Comparison of ENCODE assay signal across 8 cellular contexts in the genomic region with DNA sequence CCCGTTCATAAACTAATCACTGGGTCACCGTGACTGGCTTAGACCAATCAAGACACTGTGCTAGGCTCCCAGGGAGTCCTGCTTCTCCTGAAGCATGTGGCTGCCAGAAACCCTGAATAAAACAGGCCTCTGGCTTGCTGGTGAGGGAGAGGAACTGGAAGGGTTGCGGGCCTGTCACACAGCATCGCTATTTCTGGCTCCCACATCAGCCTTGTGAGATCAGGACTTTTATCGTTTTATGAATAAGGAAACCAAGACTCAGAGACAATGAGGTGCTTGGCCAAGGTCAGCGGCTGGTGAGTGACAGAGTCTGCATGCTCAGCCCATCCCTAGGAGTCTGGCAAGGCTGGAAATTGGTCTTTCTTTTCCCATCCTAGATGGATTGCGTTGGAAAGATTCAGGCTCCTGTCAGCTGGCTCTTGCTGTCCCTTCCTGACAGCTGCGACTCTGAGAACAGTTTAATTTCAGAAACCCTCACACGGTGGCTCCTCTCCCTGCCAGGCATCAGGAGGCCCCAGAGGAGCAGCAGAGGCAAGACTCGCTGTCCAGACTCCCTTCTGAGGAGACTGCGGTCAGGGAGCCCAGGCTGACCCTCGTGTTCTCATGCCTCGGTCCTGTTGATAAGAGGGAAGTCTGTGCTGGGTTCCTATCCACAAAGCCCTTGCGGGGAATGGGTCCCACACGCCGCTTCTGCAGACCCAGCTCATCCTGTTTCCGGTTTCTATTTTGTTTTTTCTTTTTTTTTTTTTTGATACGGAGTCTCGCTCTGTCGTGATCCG.
DNase-seq lines count a peak whose midpoint lies in the region; ATAC-seq and TF ChIP-seq lines count a peak whose summit lies in the region.

No MANE protein-coding gene starts in this region.

- no peak for TF ChIP-seq CTCF in AG04450 (IDR thresholded peaks at IDR 0.05; ENCODE audit: low read depth, low read length)
- no peak for TF ChIP-seq CTCF in hepatocyte (IDR thresholded peaks at IDR 0.05; ENCODE audit: poor library complexity)

- no peak overlapping the region for H2AFZ ChIP-seq in hepatocyte

- ATAC-seq in GM21381 (IDR thresholded peaks at IDR 0.05; ENCODE audit: unreplicated experiment): peak; percentile 41
- no peak for ATAC-seq in GM18907 (IDR thresholded peaks at IDR 0.05; ENCODE audit: unreplicated experiment)

- POLR2A ChIA-PET in AG04450 (lab: Yijun Ruan, JAX): interaction anchor here (0.6 kb wide), 2 partner anchors 108 to 159 kb away, joined by 3 to 4 read pairs; a partner anchor contains a TSS

- 83% methylated on average over 21 of the region's 21 CpGs for WGBS in hepatocyte (ENCODE audit: low lambda C conversion rate, missing lambda C conversion rate)

- no peaks in the 10 kb centered on the region for H3K36me3 ChIP-seq in hepatocyte (replicated peaks; ENCODE audit: insufficient read depth, low read depth)

- no peaks in the 10 kb centered on the region for H4K20me1 ChIP-seq in hepatocyte (ENCODE audit: insufficient read depth, poor library complexity, severe bottlenecking)

- H3K27me3 Mint-ChIP-seq in activated naive CD8-positive, alpha-beta T cell treated with anti-CD3 and anti-CD28 coated beads for 36 hours: no peaks in the 10 kb centered on the region

- H3K9me3 Mint-ChIP-seq in activated naive CD8-positive, alpha-beta T cell treated with anti-CD3 and anti-CD28 coated beads for 36 hours: peaks cover 13% of the 10 kb centered on the region

- H3K27me3 ChIP-seq in AG04450 (ENCODE audit: control insufficient read depth, insufficient read depth, low read length) (no peaks in the 10 kb centered on the region), mononuclear cell (ENCODE audit: insufficient read depth, low read length) (no peaks in the 10 kb centered on the region), hepatocyte (no peaks in the 10 kb centered on the region)

- peak overlapping the region; percentile 85 for H3K27ac Mint-ChIP-seq in activated naive CD8-positive, alpha-beta T cell treated with anti-CD3 and anti-CD28 coated beads for 36 hours

- H3K4me2 ChIP-seq in hepatocyte: no peak overlapping the region

- H3K9me2 ChIP-seq in hepatocyte (replicated peaks; ENCODE audit: insufficient read depth): no peaks in the 10 kb centered on the region

- H3K4me1 Mint-ChIP-seq in activated naive CD8-positive, alpha-beta T cell treated with anti-CD3 and anti-CD28 coated beads for 36 hours: peaks cover 30% of the 10 kb centered on the region

- peaks cover 41% of the 10 kb centered on the region for H3K4me1 ChIP-seq in mononuclear cell (ENCODE audit: insufficient read depth, low read length)
- no peaks in the 10 kb centered on the region for H3K4me1 ChIP-seq in hepatocyte (ENCODE audit: insufficient read depth)

- H3K79me2 ChIP-seq in hepatocyte: no peaks in the 10 kb centered on the region

- peak overlapping the region; percentile 50 for H3K4me3 Mint-ChIP-seq in activated naive CD8-positive, alpha-beta T cell treated with anti-CD3 and anti-CD28 coated beads for 36 hours

- DNase-seq in AG04450 (ENCODE audit: low read depth, low spot score) (no peak), hepatocyte (ENCODE audit: low spot score) (no peak), SHP77 treated with DMSO at 0.1 percent for 48 hours (lab: John Stamatoyannopoulos, UW) (no peak), occipital lobe (lab: John Stamatoyannopoulos, UW) (no peak)
- DNase-seq in activated naive CD8-positive, alpha-beta T cell treated with anti-CD3 and anti-CD28 coated beads for 36 hours: no peak

- no peaks in the 10 kb centered on the region for H3K36me3 Mint-ChIP-seq in activated naive CD8-positive, alpha-beta T cell treated with anti-CD3 and anti-CD28 coated beads for 36 hours

- H3K4me3 ChIP-seq in AG04450 (ENCODE audit: low read depth, low read length) (peak overlapping the region; percentile 27; the same call in 1 of the 2 replicates), mononuclear cell (ENCODE audit: low read length) (peak overlapping the region; percentile 2), hepatocyte (no peak overlapping the region)

- H3K9me3 ChIP-seq in AG04450 (ENCODE audit: control insufficient read depth, insufficient read depth, low read length): no peaks in the 10 kb centered on the region; the same call in 1 of the 2 replicates
- no peaks in the 10 kb centered on the region for H3K9me3 ChIP-seq in mononuclear cell (ENCODE audit: low read depth, low read length)
- peaks cover 4% of the 10 kb centered on the region for H3K9me3 ChIP-seq in hepatocyte (ENCODE audit: low read depth)

- H3K27ac ChIP-seq in AG04450 (ENCODE audit: low read depth, low read length) (no peak overlapping the region), hepatocyte (no peak overlapping the region)

- CTCF ChIA-PET in AG04450 (lab: Charles Lee): interaction anchor here (1.3 kb wide), 1 partner anchor 31 kb away, joined by 5 read pairs; no protein-coding TSS in a partner anchor
